In genomic region chr13:94705081-94705751, GRCh38 we compare ENCODE assay signal across 25 cellular contexts. TPM values are rescaled to one million over a fixed set of nuclear protein-coding genes. Genes with fewer than 3 reads are reported as not detected.
A peak's percentile ranks its signal among the peaks of the same experiment; 100 is the strongest.
DNase-seq lines count a peak whose midpoint lies in the region; ATAC-seq and TF ChIP-seq lines count a peak whose summit lies in the region.
"Had no signal": no experiment of that assay in that cellular context is flagged by ENCODE, and none has a peak within 500 bp of the region (broad histone marks: within the 10 kb centered on the region; RNA-seq: fewer than 3 reads in every experiment).

No MANE protein-coding gene starts in this region.

- H3K36me3 Mint-ChIP-seq in activated CD4-positive, alpha-beta T cell treated with anti-CD3 and anti-CD28 coated beads, Interleukin-2, amount 10 ng/mL, durations not matched to agents 7 days and 5 days (ENCODE audit: low read depth): peaks cover 5% of the 10 kb centered on the region
- H3K36me3 Mint-ChIP-seq in T-helper 17 cell (ENCODE audit: low read depth) (peaks cover 5% of the 10 kb centered on the region), glutamatergic neuron (ENCODE audit: unreplicated experiment) (no peaks in the 10 kb centered on the region)

- no peak overlapping the region for H3K4me3 ChIP-seq in ascending aorta
- H3K4me3 ChIP-seq: A549, colonic mucosa, HAP-1, left lung had no signal

- POLR2A ChIA-PET in activated CD4-positive, alpha-beta T cell treated with anti-CD3 and anti-CD28 coated beads, Interleukin-2, amount 10 ng/mL, durations not matched to agents 7 days and 5 days (lab: Charles Lee): interaction anchor here (0.6 to 0.7 kb wide), 2 partner anchors 10 to 26 kb away, joined by 3 to 6 read pairs; no protein-coding TSS in a partner anchor

- no peak for ATAC-seq in T-helper 17 cell
- ATAC-seq: A549; activated CD8-positive, alpha-beta memory T cell treated with anti-CD3 and anti-CD28 coated beads, Interleukin-2, amount 10 ng/mL, durations not matched to agents 7 days and 5 days; activated naive CD8-positive, alpha-beta T cell treated with anti-CD3 and anti-CD28 coated beads, Interleukin-2, amount 50 U/mL, for 24 hours; activated T-helper 17 cell treated with anti-CD3 and anti-CD28 coated beads, Interleukin-2, amount 50 U/mL, for 72 hours; left lung; natural killer cell treated with Interleukin-12 subunit alpha and Interleukin-12 subunit beta and Interleukin-15 and Interleukin-18, amount 100 ng/mL, for 72 hours; Right ventricle myocardium inferior had no signal

- peaks cover 0 to 5% of the 10 kb centered on the region in 2 donors for H3K4me1 ChIP-seq in ascending aorta
- H3K4me1 ChIP-seq: A549, BE2C, Caco-2, colonic mucosa, left lung had no signal

- H3K36me3 ChIP-seq in ascending aorta: no peaks in the 10 kb centered on the region
- H3K36me3 ChIP-seq: BE2C, colonic mucosa, HAP-1, left lung had no signal

- peaks cover 8% of the 10 kb centered on the region for H3K4me1 Mint-ChIP-seq in activated CD4-positive, alpha-beta T cell treated with anti-CD3 and anti-CD28 coated beads, Interleukin-2, amount 10 ng/mL, durations not matched to agents 7 days and 5 days
- H3K4me1 Mint-ChIP-seq in T-helper 17 cell (peaks cover 6% of the 10 kb centered on the region), glutamatergic neuron (ENCODE audit: low read depth, unreplicated experiment) (peaks cover 10% of the 10 kb centered on the region)

- no peak for DNase-seq in activated CD4-positive, alpha-beta T cell treated with anti-CD3 and anti-CD28 coated beads, Interleukin-2, amount 10 ng/mL, durations not matched to agents 7 days and 5 days
- no peak for DNase-seq in activated CD4-positive, alpha-beta T cell treated with anti-CD3 and anti-CD28 coated beads, Interleukin-2, amount 50 U/mL, for 4 hours
- DNase-seq in T-helper 17 cell: no peak
- peak; percentile 24 for DNase-seq in glutamatergic neuron
- peak; percentile 56 for DNase-seq in retina
- no peak for DNase-seq in SKM-1 (lab: John Stamatoyannopoulos, UW; ENCODE audit: unreplicated experiment)
- DNase-seq in ascending aorta (ENCODE audit: low spot score in 2 of 2): no peak
- DNase-seq in NCI-H2196 (lab: John Stamatoyannopoulos, UW; ENCODE audit: unreplicated experiment): no peak
- DNase-seq: activated CD4-positive, alpha-beta T cell treated with anti-CD3 and anti-CD28 coated beads for 4 hours; activated CD8-positive, alpha-beta memory T cell treated with anti-CD3 and anti-CD28 coated beads, Interleukin-2, amount 10 ng/mL, durations not matched to agents 7 days and 5 days; activated naive CD8-positive, alpha-beta T cell treated with anti-CD3 and anti-CD28 coated beads, Interleukin-2, amount 50 U/mL, for 24 hours; BE2C; Caco-2; colonic mucosa; immature natural killer cell; KG1; left lung; midbrain; NCI-H774 had no signal

- peaks cover 29% of the 10 kb centered on the region for H3K27me3 ChIP-seq in ascending aorta

- CTCF ChIA-PET in activated CD4-positive, alpha-beta T cell treated with anti-CD3 and anti-CD28 coated beads, Interleukin-2, amount 10 ng/mL, durations not matched to agents 7 days and 5 days (lab: Charles Lee): no interaction called here

- H3K27me3 Mint-ChIP-seq in activated CD4-positive, alpha-beta T cell treated with anti-CD3 and anti-CD28 coated beads, Interleukin-2, amount 10 ng/mL, durations not matched to agents 7 days and 5 days: peaks cover 95% of the 10 kb centered on the region
- peaks cover 89% of the 10 kb centered on the region for H3K27me3 Mint-ChIP-seq in T-helper 17 cell
- H3K27me3 Mint-ChIP-seq in glutamatergic neuron (ENCODE audit: unreplicated experiment): peaks cover 40% of the 10 kb centered on the region

- no peaks in the 10 kb centered on the region for H3K9me3 ChIP-seq in T-helper 17 cell (ENCODE audit: control insufficient read depth, low read length, poor library complexity, severe bottlenecking)
- H3K9me3 ChIP-seq in ascending aorta: no peaks in the 10 kb centered on the region
- H3K9me3 ChIP-seq: A549, BE2C, Caco-2, colonic mucosa, left lung had no signal

- TF ChIP-seq CTCF in glutamatergic neuron (IDR thresholded peaks at IDR 0.05; ENCODE audit: partially characterized antibody, unreplicated experiment) (no peak), ascending aorta (IDR thresholded peaks at IDR 0.05) (no peak)

- intact Hi-C loops in ascending aorta (cut with DNase I): no loop called here

- H3K9me3 Mint-ChIP-seq in activated CD4-positive, alpha-beta T cell treated with anti-CD3 and anti-CD28 coated beads, Interleukin-2, amount 10 ng/mL, durations not matched to agents 7 days and 5 days: no peaks in the 10 kb centered on the region
- H3K9me3 Mint-ChIP-seq in glutamatergic neuron (ENCODE audit: unreplicated experiment): peaks cover 14% of the 10 kb centered on the region
- H3K9me3 Mint-ChIP-seq: activated T-helper 17 cell treated with anti-CD3 and anti-CD28 coated beads, Interleukin-2, amount 50 U/mL, for 72 hours; natural killer cell treated with Interleukin-12 subunit alpha and Interleukin-12 subunit beta and Interleukin-15 and Interleukin-18, amount 100 ng/mL, for 72 hours had no signal

- peak overlapping the region; percentile 16 for H3K4me3 Mint-ChIP-seq in activated CD4-positive, alpha-beta T cell treated with anti-CD3 and anti-CD28 coated beads, Interleukin-2, amount 10 ng/mL, durations not matched to agents 7 days and 5 days
- H3K4me3 Mint-ChIP-seq in T-helper 17 cell: peak overlapping the region; percentile 25
- no peak overlapping the region for H3K4me3 Mint-ChIP-seq in glutamatergic neuron (ENCODE audit: unreplicated experiment)
- H3K4me3 Mint-ChIP-seq: activated CD8-positive, alpha-beta memory T cell treated with anti-CD3 and anti-CD28 coated beads, Interleukin-2, amount 10 ng/mL, durations not matched to agents 7 days and 5 days; activated naive CD8-positive, alpha-beta T cell treated with anti-CD3 and anti-CD28 coated beads, Interleukin-2, amount 50 U/mL, for 24 hours; activated T-helper 17 cell treated with anti-CD3 and anti-CD28 coated beads, Interleukin-2, amount 50 U/mL, for 72 hours; immature natural killer cell; natural killer cell treated with Interleukin-12 subunit alpha and Interleukin-12 subunit beta and Interleukin-15 and Interleukin-18, amount 100 ng/mL, for 72 hours had no signal

- H3K27ac Mint-ChIP-seq in activated CD4-positive, alpha-beta T cell treated with anti-CD3 and anti-CD28 coated beads, Interleukin-2, amount 10 ng/mL, durations not matched to agents 7 days and 5 days: peak overlapping the region; percentile 25
- no peak overlapping the region for H3K27ac Mint-ChIP-seq in T-helper 17 cell
- H3K27ac Mint-ChIP-seq in glutamatergic neuron (ENCODE audit: unreplicated experiment): no peak overlapping the region
- H3K27ac Mint-ChIP-seq: activated CD8-positive, alpha-beta memory T cell treated with anti-CD3 and anti-CD28 coated beads, Interleukin-2, amount 10 ng/mL, durations not matched to agents 7 days and 5 days; activated naive CD8-positive, alpha-beta T cell treated with anti-CD3 and anti-CD28 coated beads, Interleukin-2, amount 50 U/mL, for 24 hours; activated T-helper 17 cell treated with anti-CD3 and anti-CD28 coated beads, Interleukin-2, amount 50 U/mL, for 72 hours; immature natural killer cell; natural killer cell treated with Interleukin-12 subunit alpha and Interleukin-12 subunit beta and Interleukin-15 and Interleukin-18, amount 100 ng/mL, for 72 hours had no signal

- no peak overlapping the region for H3K27ac ChIP-seq in ascending aorta
- H3K27ac ChIP-seq: A549, colonic mucosa, left lung had no signal

RNA-seq across cellular contexts. Expression of gene SOX21, which starts 7.1 kb away (rescaled TPM):
- total RNA-seq in activated CD4-positive, alpha-beta T cell treated with anti-CD3 and anti-CD28 coated beads, Interleukin-2, amount 10 ng/mL, durations not matched to agents 7 days and 5 days: not detected
- not detected for total RNA-seq in T-helper 17 cell
- total RNA-seq in glutamatergic neuron (ENCODE audit: unreplicated experiment): not detected
- total RNA-seq in ascending aorta: not detected
- total RNA-seq: activated CD8-positive, alpha-beta memory T cell treated with anti-CD3 and anti-CD28 coated beads, Interleukin-2, amount 10 ng/mL, durations not matched to agents 7 days and 5 days; activated T-helper 17 cell treated with anti-CD3 and anti-CD28 coated beads, Interleukin-2, amount 50 U/mL, for 72 hours; colonic mucosa; natural killer cell treated with Interleukin-12 subunit alpha and Interleukin-12 subunit beta and Interleukin-15 and Interleukin-18, amount 100 ng/mL, for 72 hours; Right ventricle myocardium inferior; subcutaneous adipose tissue had no signal

Comparison
In these comparisons a context has a peak if more than half of its experiments do, and no peak if none do; other contexts are left out.
1. DNase-seq: peak in glutamatergic neuron (single experiment) and retina (single experiment); none in activated CD4-positive, alpha-beta T cell treated with anti-CD3 and anti-CD28 coated beads, Interleukin-2, amount 10 ng/mL, durations not matched to agents 7 days and 5 days (single experiment), activated CD4-positive, alpha-beta T cell treated with anti-CD3 and anti-CD28 coated beads, Interleukin-2, amount 50 U/mL, for 4 hours (0 of 2), T-helper 17 cell (0 of 3), SKM-1 (single experiment), ascending aorta (0 of 2) and NCI-H2196 (single experiment).